ENCODE assay signal across 13 cellular contexts in the genomic region with DNA sequence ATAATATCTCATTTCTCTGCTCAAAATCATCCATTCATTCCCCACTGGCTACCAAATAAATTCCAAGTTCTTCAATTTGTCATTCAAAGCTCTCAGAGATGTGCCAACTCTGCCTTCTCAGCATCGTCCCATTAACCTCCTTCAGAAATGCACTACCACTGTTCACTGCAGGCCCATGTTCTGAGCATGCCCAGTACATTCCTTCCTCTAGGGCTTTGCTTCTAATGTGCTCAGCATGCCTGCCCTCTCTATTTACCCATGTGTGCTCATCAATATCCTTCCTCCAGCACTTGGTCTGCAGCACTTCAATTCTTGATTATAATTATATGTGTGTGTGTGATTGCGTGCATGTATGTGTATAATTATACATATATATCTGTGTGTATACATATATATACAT. TPM values are rescaled to one million over a fixed set of nuclear protein-coding genes. Genes with fewer than 3 reads are reported as not detected.
DNase-seq lines count a peak whose midpoint lies in the region; ATAC-seq, FAIRE-seq and TF ChIP-seq lines count a peak whose summit lies in the region.
"Had no signal": no experiment of that assay in that cellular context is flagged by ENCODE, and none has a peak within 500 bp of the region (broad histone marks: within the 10 kb centered on the region; RNA-seq: fewer than 3 reads in every experiment).

No MANE protein-coding gene starts in this region.

- TF ChIP-seq RAD21 in IMR-90 (IDR thresholded peaks at IDR 0.05; ENCODE audit: low read length) (no peak), H1 (IDR thresholded peaks at IDR 0.05 in 1 of 2, conservative IDR thresholded peaks at IDR 0.05 in 1 of 2; ENCODE audit: low read depth in 2 of 2, low read length in 2 of 2) (no peak)

- 22% methylated on average over 1 of the region's 2 CpGs; no CpG with 5 or more reads in 1 of the 2 experiments for WGBS in IMR-90 (ENCODE audit: extremely low coverage in 2 of 2, insufficient read length in 1 of 2), 2 experiments
- WGBS in H1 (ENCODE audit: extremely low coverage in 1 of 2, insufficient coverage in 1 of 2, insufficient read length in 1 of 2, insufficient replicate concordance in 2 of 2, low coverage in 1 of 2, low lambda C conversion rate in 2 of 2, missing lambda C conversion rate in 1 of 2), 2 experiments: 85% methylated on average over 2 of the region's 2 CpGs; no CpG with 5 or more reads in 1 of the 2 experiments

- intact Hi-C loops in IMR-90 (cut with micrococcal nuclease): no loop called here

- H3K56ac ChIP-seq in IMR-90 (ENCODE audit: extremely low read depth, insufficient read depth, low read length): no peak overlapping the region
- no peak overlapping the region for H3K56ac ChIP-seq in H1 (replicated peaks; ENCODE audit: insufficient read length, low read depth, low read length)

- no peaks in the 10 kb centered on the region for H4K20me1 ChIP-seq in IMR-90 (ENCODE audit: insufficient read depth, low read length)
- H4K20me1 ChIP-seq in H1 (replicated peaks in 1 of 2; ENCODE audit: control insufficient read depth in 1 of 2, insufficient read depth in 2 of 2, low read length in 2 of 2): no peaks in the 10 kb centered on the region

- H3K4me1 ChIP-seq in IMR-90 (ENCODE audit: control insufficient read depth, insufficient read depth, low read length): 0 out of 2 replicates have a peak, but pooled peaks cover 3% of the 10 kb centered on the region
- peaks cover 0 to 3% (median 0%) of the 10 kb centered on the region in 4 experiments; a peak in 1 of 7 replicates for H3K4me1 ChIP-seq in H1 (replicated peaks in 1 of 4; ENCODE audit: control insufficient read depth in 3 of 4, insufficient read depth in 4 of 4, low read length in 3 of 4)
- H3K4me1 ChIP-seq: body of pancreas, right lobe of liver had no signal

- H4K91ac ChIP-seq in IMR-90 (ENCODE audit: insufficient read depth, low read depth, low read length) (no peak overlapping the region), H1 (replicated peaks; ENCODE audit: insufficient read length, low read length) (no peak overlapping the region)

- no peaks in the 10 kb centered on the region; the same call in 1 of the 2 replicates for H3K9me1 ChIP-seq in IMR-90 (ENCODE audit: insufficient read depth, low read length)

- H3K4me2 ChIP-seq in IMR-90 (ENCODE audit: low read depth, low read length) (no peak overlapping the region), H1 (ENCODE audit: insufficient read depth in 1 of 2, low read depth in 2 of 2, low read length in 2 of 2) (no peak overlapping the region)

- H3K27me3 ChIP-seq in BJ (ENCODE audit: control insufficient read depth, insufficient read depth, low read length) (no peaks in the 10 kb centered on the region), IMR-90 (ENCODE audit: control insufficient read depth, insufficient read depth, low read length) (peaks cover 2% of the 10 kb centered on the region; the same call in 1 of the 2 replicates), H1 (replicated peaks in 1 of 4; ENCODE audit: control insufficient read depth in 3 of 4, extremely low read depth in 1 of 4, insufficient read depth in 3 of 4, low read length in 3 of 4) (no peaks in the 10 kb centered on the region)
- H3K27me3 ChIP-seq: body of pancreas, right lobe of liver had no signal

- CTCF ChIA-PET in BJ (lab: Yijun Ruan, JAX) (no interaction called here), IMR-90 (lab: Yijun Ruan, JAX) (no interaction called here), H1 (lab: Charles Lee; ENCODE audit: partially characterized antibody) (interaction anchor here (0.7 to 1.9 kb wide), 8 partner anchors 11 to 114 kb away, joined by 3 to 10 read pairs (median 4); no protein-coding TSS in a partner anchor)

- no peak overlapping the region for H2AK9ac ChIP-seq in IMR-90 (replicated peaks; ENCODE audit: low read depth, low read length, poor library complexity)

- H3K23ac ChIP-seq in IMR-90 (ENCODE audit: low read depth, low read length) (no peak overlapping the region), H1 (ENCODE audit: insufficient read length) (no peak overlapping the region)

- dilution Hi-C loops in IMR-90 (cut with HindIII; ENCODE audit: low sequenced_read_pairs, unreplicated experiment): no loop called here

- no peak for ATAC-seq in IMR-90 (ENCODE audit: low read depth)
- ATAC-seq: body of pancreas had no signal

- H3K14ac ChIP-seq in IMR-90 (replicated peaks; ENCODE audit: low read depth, low read length): no peak overlapping the region
- H3K14ac ChIP-seq in H1 (ENCODE audit: insufficient read length): no peak overlapping the region

- H4K8ac ChIP-seq in IMR-90 (ENCODE audit: low read depth in 2 of 2, low read length in 2 of 2) (no peak overlapping the region), H1 (ENCODE audit: extremely low read depth, insufficient read depth, low read length) (no peak overlapping the region)

- TF ChIP-seq POLR2A in IMR-90 (IDR thresholded peaks at IDR 0.05; ENCODE audit: low read depth, low read length) (no peak), H1 (IDR thresholded peaks at IDR 0.05; ENCODE audit: control extremely low read depth in 1 of 2, low read depth in 2 of 2, low read length in 2 of 2) (no peak)

- FAIRE-seq in H1 (lab: Jason Lieb, UNC) (no peak), GM19239 (lab: Jason Lieb, UNC) (no peak)

- H3K4me3 ChIP-seq in BJ (ENCODE audit: low read depth, low read length) (no peak overlapping the region), IMR-90 (ENCODE audit: insufficient read depth, low read depth, low read length) (no peak overlapping the region), H1 (ENCODE audit: extremely low read depth in 1 of 4, insufficient read depth in 2 of 4, low read depth in 3 of 4, low read length in 4 of 4) (peak overlapping the region in 1 of 4 experiments; percentile 4; a peak in 1 of 8 replicates)
- H3K4me3 ChIP-seq: body of pancreas, right lobe of liver, SK-N-MC had no signal

- no peaks in the 10 kb centered on the region for H3K36me3 ChIP-seq in BJ (ENCODE audit: control insufficient read depth, insufficient read depth, low read length)
- H3K36me3 ChIP-seq in IMR-90 (ENCODE audit: control insufficient read depth, insufficient read depth, low read length): no peaks in the 10 kb centered on the region
- H3K36me3 ChIP-seq in H1 (ENCODE audit: control insufficient read depth in 2 of 4, insufficient read depth in 4 of 4, low read length in 3 of 4): no peaks in the 10 kb centered on the region
- H3K36me3 ChIP-seq: right lobe of liver had no signal

- H2AFZ ChIP-seq in IMR-90 (replicated peaks; ENCODE audit: low read length, poor library complexity): no peak overlapping the region
- H2AFZ ChIP-seq in H1 (ENCODE audit: low read length): no peak overlapping the region

- no peaks in the 10 kb centered on the region for H3K79me2 ChIP-seq in H1 (ENCODE audit: control insufficient read depth in 1 of 2, insufficient read depth in 2 of 2, low read length in 2 of 2)

- no peak overlapping the region for H2AK5ac ChIP-seq in IMR-90 (ENCODE audit: low read depth, low read length)
- no peak overlapping the region for H2AK5ac ChIP-seq in H1 (ENCODE audit: low read depth, low read length)

- H3K9ac ChIP-seq in IMR-90 (ENCODE audit: low read depth, low read length) (no peak overlapping the region), H1 (replicated peaks in 1 of 4; ENCODE audit: extremely low read depth in 1 of 4, low read depth in 3 of 4, low read length in 3 of 4) (no peak overlapping the region)

- H4K5ac ChIP-seq in IMR-90 (ENCODE audit: low read depth, low read length) (no peak overlapping the region), H1 (ENCODE audit: insufficient read length, low read depth, low read length) (no peak overlapping the region)

- no peaks in the 10 kb centered on the region for H3K79me1 ChIP-seq in IMR-90 (ENCODE audit: low read depth in 1 of 2, low read length in 2 of 2)
- no peaks in the 10 kb centered on the region for H3K79me1 ChIP-seq in H1 (ENCODE audit: low read depth, low read length)

- H2BK120ac ChIP-seq in IMR-90 (ENCODE audit: low read depth, low read length) (no peak overlapping the region), H1 (replicated peaks; ENCODE audit: low read depth, low read length) (no peak overlapping the region)

- H2BK5ac ChIP-seq in IMR-90 (ENCODE audit: low read depth, low read length, poor library complexity, severe bottlenecking) (no peak overlapping the region), H1 (ENCODE audit: low read depth, low read length) (no peak overlapping the region)

- no TSS peak for BruUV-seq in IMR-90 (replicated peaks; lab: Mats Ljungman, UMichigan)

- no peak for TF ChIP-seq EP300 in H1 (IDR thresholded peaks at IDR 0.05; ENCODE audit: borderline replicate concordance in 1 of 2, low read depth in 2 of 2, low read length in 2 of 2)

- H2BK20ac ChIP-seq in IMR-90 (ENCODE audit: low read depth, low read length) (no peak overlapping the region), H1 (ENCODE audit: low read length) (no peak overlapping the region)

- POLR2A ChIA-PET in BJ (lab: Charles Lee): no interaction called here
- POLR2A ChIA-PET in IMR-90 (lab: Charles Lee; ENCODE audit: unreplicated experiment): no interaction called here
- POLR2A ChIA-PET in H1 (lab: Charles Lee; ENCODE audit: partially characterized antibody): no interaction called here

- H3K27ac ChIP-seq in IMR-90 (ENCODE audit: insufficient read depth, low read length): no peak overlapping the region
- H3K27ac ChIP-seq in H1 (ENCODE audit: low read depth, low read length): no peak overlapping the region
- H3K27ac ChIP-seq: body of pancreas, right lobe of liver, SK-N-MC had no signal

- peak; percentile 37; the same call in 1 of the 2 replicates for TF ChIP-seq CTCF in BJ (IDR thresholded peaks at IDR 0.05; ENCODE audit: insufficient read depth, low read depth, low read length)
- TF ChIP-seq CTCF in IMR-90 (conservative IDR thresholded peaks at IDR 0.05; ENCODE audit: low read depth, low read length): no peak
- peak in 1 of 3 experiments; percentile 48; a peak in 2 of 4 replicates for TF ChIP-seq CTCF in H1 (IDR thresholded peaks at IDR 0.05; ENCODE audit: control extremely low read depth in 1 of 3, insufficient read depth in 1 of 3, low read depth in 1 of 3, low read length in 3 of 3)

- H3K4ac ChIP-seq in IMR-90 (ENCODE audit: low read depth, low read length) (no peak overlapping the region), H1 (replicated peaks; ENCODE audit: insufficient read length, low read depth, low read length) (no peak overlapping the region)

- H3K9me3 ChIP-seq in IMR-90 (ENCODE audit: control insufficient read depth, insufficient read depth, low read length) (no peaks in the 10 kb centered on the region), H1 (ENCODE audit: insufficient read depth in 2 of 2, low read depth in 1 of 2, low read length in 1 of 2) (no peaks in the 10 kb centered on the region)
- H3K9me3 ChIP-seq: body of pancreas, right lobe of liver had no signal

- H2BK15ac ChIP-seq in IMR-90 (ENCODE audit: low read depth, low read length) (no peak overlapping the region), H1 (ENCODE audit: low read length) (no peak overlapping the region)

- DNase-seq in BJ (ENCODE audit: low read depth): no peak
- DNase-seq in IMR-90: peak; percentile 10
- DNase-seq in H1 (ENCODE audit: low read depth in 1 of 2, low spot score in 2 of 2): no peak
- peak; percentile 35 for DNase-seq in myocyte (ENCODE audit: low read depth)
- DNase-seq in NCI-H510A treated with DMSO at 0.1 percent for 48 hours (lab: John Stamatoyannopoulos, UW): no peak
- no peak for DNase-seq in NCI-H1417 treated with DMSO at 0.1 percent for 48 hours (lab: John Stamatoyannopoulos, UW)
- DNase-seq in SKM-1 (lab: John Stamatoyannopoulos, UW; ENCODE audit: unreplicated experiment): no peak
- no peak for DNase-seq in GM19239 (ENCODE audit: insufficient read length, low spot score)
- DNase-seq: body of pancreas, NCI-H524 treated with DMSO at 0.1 percent for 48 hours, right lobe of liver had no signal

- H3K23me2 ChIP-seq in H1 (ENCODE audit: low read depth, low read length): no peaks in the 10 kb centered on the region

- in situ Hi-C loops in IMR-90 (cut with MboI; ENCODE audit: low sequenced_read_pairs): no loop called here

- no peak overlapping the region for H2BK12ac ChIP-seq in H1 (ENCODE audit: low read depth, low read length)

- H3K18ac ChIP-seq in IMR-90 (ENCODE audit: low read depth, low read length): no peak overlapping the region
- no peak overlapping the region for H3K18ac ChIP-seq in H1 (ENCODE audit: extremely low read depth, low read length)

RNA-seq across cellular contexts. Expression of gene RGS8, which starts 36.1 kb away (rescaled TPM):
- polyA plus RNA-seq in BJ (2011; rRNA removed): not detected in 2 replicates
- not detected in 2 replicates for polyA minus RNA-seq in BJ (2011; rRNA and poly(A)+ RNA removed)
- total RNA-seq in IMR-90 (2012; rRNA removed): not detected in 2 replicates
- polyA plus RNA-seq in IMR-90 (2012; rRNA removed): not detected in 2 replicates
- not detected in 2 replicates for polyA plus RNA-seq in IMR-90 (2012; cell fraction: cytosol; rRNA removed)
- polyA plus RNA-seq in IMR-90 (2012; cell fraction: nucleus; rRNA removed; ENCODE audit: low replicate concordance): not detected in 2 replicates
- total RNA-seq in H1 (2021; fragmentation: NEBNext Ultra II Directional; extraction: Animal tissue kit (Norgen Biotek cat#: 25700)): 0.13 and 0.29 TPM in 2 replicates
- polyA plus RNA-seq in H1 (2011; rRNA removed): 0.16 and 0.23 TPM in 2 replicates
- 0.18 TPM for polyA plus RNA-seq in H1 (2011; cell fraction: cytosol; rRNA removed)
- 0.11 TPM for polyA plus RNA-seq in H1 (2011; cell fraction: nucleus; rRNA removed)
- 0.10 to 0.42 TPM (median 0.17 TPM) in 4 replicates for polyA plus RNA-seq in H1 (2012, experiment 1 of 2)
- 0.04 TPM for polyA plus RNA-seq in H1 (2012, experiment 2 of 2)
- polyA plus RNA-seq in H1 (2013, experiment 1 of 2): 0.06 TPM
- polyA plus RNA-seq in H1 (2013, experiment 2 of 2): 0.04 TPM
- polyA minus RNA-seq in H1 (2011; rRNA and poly(A)+ RNA removed): 0.79 and 0.88 TPM in 2 replicates
- polyA minus RNA-seq in H1 (2011; cell fraction: cytosol; rRNA and poly(A)+ RNA removed): 0.37 TPM
- polyA minus RNA-seq in H1 (2011; cell fraction: nucleus; rRNA and poly(A)+ RNA removed): 0.60 TPM
- not detected in 2 replicates for total RNA-seq in myocyte
- polyA plus RNA-seq in myocyte (2012): not detected
- total RNA-seq: activated T-helper 1 cell treated with anti-CD3 and anti-CD28 coated beads, Interleukin-12 subunit alpha, Interleukin-12 subunit beta, Interleukin-2, Interleukin-4 antibody, amounts not matched to agents 30 ng/mL and 10 ng/mL and 1 ng/mL, durations not matched to agents 14 hours and 24 hours and 36 hours; body of pancreas; right lobe of liver had no signal

Comparison
In these comparisons a context has a peak if more than half of its experiments do, and no peak if none do; other contexts are left out.
1. DNase-seq: peak in IMR-90 (single experiment) and myocyte (single experiment); none in BJ (single experiment), H1 (0 of 2), NCI-H510A treated with DMSO at 0.1 percent for 48 hours (single experiment), NCI-H1417 treated with DMSO at 0.1 percent for 48 hours (single experiment), SKM-1 (single experiment) and GM19239 (single experiment).